In the genomic region with DNA sequence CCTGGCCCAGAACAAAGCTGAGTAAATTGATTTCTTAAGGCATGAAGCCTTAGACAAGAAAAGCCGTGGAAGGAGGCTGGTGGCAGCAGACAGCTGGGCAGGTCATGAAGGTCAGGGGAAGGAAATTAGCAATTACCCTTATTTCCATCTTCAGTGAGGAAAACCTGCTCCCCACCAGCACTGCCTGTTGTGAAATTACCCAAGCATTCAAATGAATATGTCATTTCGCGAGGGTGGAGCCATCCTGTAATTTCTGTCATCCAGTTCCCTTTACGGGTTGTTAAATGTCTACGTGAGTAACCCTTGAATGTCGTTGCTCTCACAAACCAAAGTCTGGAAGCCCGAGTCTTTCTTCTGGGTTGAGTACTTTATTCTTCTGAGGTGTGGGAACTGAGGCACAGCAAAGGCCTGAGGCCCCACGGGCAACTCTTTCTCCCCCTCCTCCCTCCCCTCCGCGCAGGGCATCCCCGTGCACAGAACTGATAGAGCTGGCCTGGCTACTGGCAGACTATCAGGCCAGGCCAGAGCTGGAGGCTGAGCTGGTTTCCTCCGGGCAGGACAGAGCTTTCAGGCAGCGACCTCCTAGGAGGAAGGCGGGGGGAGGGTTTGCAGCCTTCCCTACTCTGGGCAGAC, we compare ENCODE assay signal across 8 cellular contexts. TPM values are rescaled to one million over a fixed set of nuclear protein-coding genes. Genes with fewer than 3 reads are reported as not detected.
DNase-seq lines count a peak whose midpoint lies in the region; TF ChIP-seq lines count a peak whose summit lies in the region.

No MANE protein-coding gene starts in this region.

- TF ChIP-seq POLR2A in stomach (IDR thresholded peaks at IDR 0.05) = no peak

- intact Hi-C loops in ascending aorta (cut with DNase I) = loop anchor here (1.0 to 10.0 kb wide), 4 partner anchors 30 to 502 kb away; a partner anchor contains a TSS
- intact Hi-C loops in stomach (cut with DNase I; ENCODE audit: low total_unique reads) = loop anchor here (10.0 kb wide), 2 partner anchors 162 to 222 kb away; a partner anchor contains a TSS

- H3K4me1 ChIP-seq in ascending aorta (peaks cover 0 to 2% of the 10 kb centered on the region in 2 donors), stomach (peaks cover 4 to 40% (median 18%) of the 10 kb centered on the region in 4 donors)

- peak; percentile 22 for DNase-seq in activated CD4-positive, alpha-beta T cell treated with anti-CD3 and anti-CD28 coated beads for 48 hours
- DNase-seq in activated CD4-positive, alpha-beta T cell treated with anti-CD3 and anti-CD28 coated beads, Interleukin-2, amount 50 U/mL, for 1 hour = no peak
- peak; percentile 21 for DNase-seq in KBM-7
- peak in 1 of 2 donors; percentile 70 for DNase-seq in ascending aorta (ENCODE audit: low spot score in 2 of 2)
- peak; percentile 96 for DNase-seq in islet precursor cell
- DNase-seq in stomach = no peak
- DNase-seq in H4 (ENCODE audit: low spot score) = no peak
- no peak for DNase-seq in NCI-H2107 treated with DMSO at 0.1 percent for 48 hours (lab: John Stamatoyannopoulos, UW; ENCODE audit: unreplicated experiment)

- H3K4me3 ChIP-seq in ascending aorta (peak overlapping the region; percentile 37 to 38), stomach (peak overlapping the region; percentile 2 to 31 (median 10))

- no peaks in the 10 kb centered on the region for H3K27me3 ChIP-seq in ascending aorta
- H3K27me3 ChIP-seq in stomach = no peaks in the 10 kb centered on the region

- TF ChIP-seq CTCF in ascending aorta (IDR thresholded peaks at IDR 0.05) = no peak
- no peak for TF ChIP-seq CTCF in stomach (IDR thresholded peaks at IDR 0.05)

- TF ChIP-seq EP300 in stomach (IDR thresholded peaks at IDR 0.05) = no peak

- in situ Hi-C loops in KBM-7 (cut with MboI; ENCODE audit: low pct_unique_long_range_greater_than_20kb, low sequenced_read_pairs) = loop anchor here (25.0 kb wide), 4 partner anchors 224 to 824 kb away; a partner anchor contains a TSS

- 36 to 51% (median 43%) methylated on average over 14 of the region's 14 CpGs for WGBS in stomach, 5 donors

- H3K27ac ChIP-seq in ascending aorta (peak overlapping the region; percentile 9 to 36), stomach (peak overlapping the region in 3 of 5 donors; percentile 47 to 73 (median 61))

- H3K9me3 ChIP-seq in ascending aorta (no peaks in the 10 kb centered on the region), stomach (no peaks in the 10 kb centered on the region)

- H3K36me3 ChIP-seq in ascending aorta (no peaks in the 10 kb centered on the region), stomach (no peaks in the 10 kb centered on the region)

RNA-seq across cellular contexts. Expression of a gene that starts 22.0 kb away (rescaled TPM):
- total RNA-seq in ascending aorta = 37.1 TPM
- 100 to 1,000 TPM in 1 of 5 donors, 10 to 100 TPM in 4; 26.1 to 108 (median 73.5) TPM for total RNA-seq in stomach
- 10 to 100 TPM; 33.9 to 64.0 (median 49.9) TPM for polyA plus RNA-seq in stomach
- total RNA-seq in H4 (2014; rRNA removed; shearing (Covaris generic)) = 20.7 and 27.7 TPM in 2 replicates

RNA-seq across cellular contexts. Expression of a gene that starts 29.7 kb away (rescaled TPM):
- total RNA-seq in ascending aorta (28.3 TPM), stomach (10 to 100 TPM; 11.7 to 38.7 (median 14.7) TPM)
- 10 to 100 TPM; 12.2 to 22.6 (median 13.1) TPM for polyA plus RNA-seq in stomach
- 7.9 and 10.6 TPM in 2 replicates for total RNA-seq in H4 (2014; rRNA removed; shearing (Covaris generic))

Comparison
In these comparisons a context has a peak if more than half of its experiments do, and no peak if none do; other contexts are left out.
1. DNase-seq: peak in activated CD4-positive, alpha-beta T cell treated with anti-CD3 and anti-CD28 coated beads for 48 hours (single experiment), KBM-7 (single experiment) and islet precursor cell (single experiment); none in activated CD4-positive, alpha-beta T cell treated with anti-CD3 and anti-CD28 coated beads, Interleukin-2, amount 50 U/mL, for 1 hour (single experiment), stomach (single experiment), H4 (single experiment) and NCI-H2107 treated with DMSO at 0.1 percent for 48 hours (single experiment).